1 cellular context compared by ENCODE assay signal in genomic region chr5:157540707-157541451, GRCh38.
TF ChIP-seq lines count a peak whose summit lies in the region.

No MANE protein-coding gene starts in this region.

TF ChIP-seq in GM12878, 131 proteins besides CTCF, POLR2A, EP300 and RAD21 (continued from another document and continues in another):
- no peak for TF ChIP-seq ZBTB11 (CRISPR knock-in tag; IDR thresholded peaks at IDR 0.05)
- no peak for TF ChIP-seq NRF1 (conservative IDR thresholded peaks at IDR 0.05; ENCODE audit: low read depth, low read length)
- no peak; the same call in none of the 2 replicates for TF ChIP-seq RCOR1 (conservative IDR thresholded peaks at IDR 0.05; ENCODE audit: low read depth, low read length)
- peak; percentile 53; the same call in 1 of the 2 replicates for TF ChIP-seq NR2F1 (conservative IDR thresholded peaks at IDR 0.05)
- TF ChIP-seq SMARCA5 (IDR thresholded peaks at IDR 0.05): no peak
- no peak for TF ChIP-seq RAD51 (IDR thresholded peaks at IDR 0.05)
- no peak for TF ChIP-seq BCLAF1 (IDR thresholded peaks at IDR 0.05)
- TF ChIP-seq ZNF592 (IDR thresholded peaks at IDR 0.05): no peak
- TF ChIP-seq PBX3 (IDR thresholded peaks at IDR 0.05; ENCODE audit: insufficient replicate concordance, low read depth, low read length): no peak
- TF ChIP-seq CHD4 (IDR thresholded peaks at IDR 0.05): no peak
- no peak for TF ChIP-seq ZNF384 (IDR thresholded peaks at IDR 0.05; ENCODE audit: borderline replicate concordance, low read depth, low read length)
- TF ChIP-seq HDGF (IDR thresholded peaks at IDR 0.05): no peak
- peak; percentile 59; the same call in 1 of the 2 replicates for TF ChIP-seq TBL1XR1 (IDR thresholded peaks at IDR 0.05; ENCODE audit: low read depth, low read length)
- no peak for TF ChIP-seq USF2 (IDR thresholded peaks at IDR 0.05; ENCODE audit: borderline replicate concordance, low read depth, low read length)
- no peak for TF ChIP-seq SRF (IDR thresholded peaks at IDR 0.05; ENCODE audit: low read depth in 2 of 2, low read length in 2 of 2)
- no peak for TF ChIP-seq CHD1 (IDR thresholded peaks at IDR 0.05; ENCODE audit: low read depth, low read length)
- peak; percentile 59 for TF ChIP-seq MTA2 (IDR thresholded peaks at IDR 0.05; ENCODE audit: low read depth)
- TF ChIP-seq TCF3 (IDR thresholded peaks at IDR 0.05; ENCODE audit: borderline replicate concordance, insufficient read depth, low read depth, low read length): peak; percentile 83
- TF ChIP-seq TCF7 (IDR thresholded peaks at IDR 0.05; ENCODE audit: borderline replicate concordance): no peak
- peak in 1 of 2 experiments; percentile 36; a peak in 2 of 4 replicates for TF ChIP-seq BHLHE40 (IDR thresholded peaks at IDR 0.05; ENCODE audit: borderline replicate concordance in 1 of 2, low read depth in 2 of 2, low read length in 1 of 2)
- no peak for TF ChIP-seq KAT2A (conservative IDR thresholded peaks at IDR 0.05; ENCODE audit: control insufficient read depth, low read depth, low read length)
- peak; percentile 38 for TF ChIP-seq CUX1 (IDR thresholded peaks at IDR 0.05; ENCODE audit: insufficient replicate concordance, low read depth, low read length)
- TF ChIP-seq RFX5 (IDR thresholded peaks at IDR 0.05; ENCODE audit: low read depth, low read length): peak; percentile 65
- no peak for TF ChIP-seq BRCA1 (IDR thresholded peaks at IDR 0.05; ENCODE audit: low read depth, low read length)
- no peak for TF ChIP-seq HSF1 (IDR thresholded peaks at IDR 0.05; ENCODE audit: low read depth, low read length)
- peak; percentile 46; the same call in 1 of the 2 replicates for TF ChIP-seq ZNF687 (IDR thresholded peaks at IDR 0.05)
- no peak for TF ChIP-seq SMAD1 (IDR thresholded peaks at IDR 0.05; ENCODE audit: low read depth, partially characterized antibody)
- TF ChIP-seq IKZF2 (IDR thresholded peaks at IDR 0.05): peak; percentile 45 to 55
- TF ChIP-seq NR2C1 (IDR thresholded peaks at IDR 0.05): no peak
- peak; percentile 68 for TF ChIP-seq JUNB (IDR thresholded peaks at IDR 0.05)
- peak; percentile 34; the same call in 1 of the 2 replicates for TF ChIP-seq YY1 (IDR thresholded peaks at IDR 0.05; ENCODE audit: low read depth, low read length)
- peak; percentile 93 for TF ChIP-seq TCF12 (IDR thresholded peaks at IDR 0.05; ENCODE audit: low read depth, low read length)
